In genomic region chr13:40920826-40921225, GRCh38 we compare ENCODE assay signal across 8 cellular contexts.
DNase-seq lines count a peak whose midpoint lies in the region; ATAC-seq, FAIRE-seq and TF ChIP-seq lines count a peak whose summit lies in the region.

No MANE protein-coding gene starts in this region.

- no peaks in the 10 kb centered on the region for H3K27me3 ChIP-seq in astrocyte (ENCODE audit: insufficient read depth, low read length)
- no peaks in the 10 kb centered on the region for H3K27me3 ChIP-seq in left lung
- no peaks in the 10 kb centered on the region for H3K27me3 ChIP-seq in tibial artery

- H3K27ac Mint-ChIP-seq in activated T-cell treated with anti-CD3 and anti-CD28 coated beads, Interleukin-2, amount 50 U/mL, for 24 hours, result peak overlapping the region; percentile 96
- H3K27ac Mint-ChIP-seq in astrocyte (ENCODE audit: unreplicated experiment), result peak overlapping the region; percentile 86

- H2AFZ ChIP-seq in astrocyte (ENCODE audit: low read depth, low read length), result peak overlapping the region; percentile 91

- H3K4me1 ChIP-seq in astrocyte (ENCODE audit: insufficient read depth, low read length), result peaks cover 5% of the 10 kb centered on the region
- peaks cover 0 to 16% of the 10 kb centered on the region in 2 donors for H3K4me1 ChIP-seq in left lung
- peaks cover 0 to 14% (median 5%) of the 10 kb centered on the region in 4 donors for H3K4me1 ChIP-seq in tibial artery

- H3K4me2 ChIP-seq in astrocyte (ENCODE audit: low read length), result peak overlapping the region; percentile 95

- no peaks in the 10 kb centered on the region for H4K20me1 ChIP-seq in astrocyte (ENCODE audit: insufficient read depth, low read length)

- FAIRE-seq in astrocyte (lab: Jason Lieb, UNC), result no peak

- H3K27ac ChIP-seq in astrocyte (ENCODE audit: low read depth, low read length) (peak overlapping the region; percentile 78), left lung (peak overlapping the region; percentile 86), tibial artery (peak overlapping the region; percentile 72 to 83)

- peaks cover 16% of the 10 kb centered on the region for H3K79me2 ChIP-seq in astrocyte (ENCODE audit: insufficient read depth, low read length)

- H3K9me3 Mint-ChIP-seq in activated T-cell treated with anti-CD3 and anti-CD28 coated beads, Interleukin-2, amount 50 U/mL, for 24 hours, result peaks cover 2% of the 10 kb centered on the region
- peaks cover 4% of the 10 kb centered on the region for H3K9me3 Mint-ChIP-seq in astrocyte (ENCODE audit: unreplicated experiment)

- DNase-seq in activated T-cell treated with anti-CD3 and anti-CD28 coated beads, Interleukin-2, amount 50 U/mL, for 24 hours, result no peak
- no peak for DNase-seq in activated T-cell treated with anti-CD3 and anti-CD28 coated beads, Interleukin-2, amount 50 U/mL, for 48 hours
- DNase-seq in astrocyte (ENCODE audit: low read depth) (peak; percentile 47), left lung (no peak), tibial artery (no peak), NCI-H82 (lab: John Stamatoyannopoulos, UW) (no peak), occipital lobe (lab: John Stamatoyannopoulos, UW) (no peak)

- peak overlapping the region; percentile 86 for H3K9ac ChIP-seq in astrocyte (ENCODE audit: low read length)

- H3K27me3 Mint-ChIP-seq in activated T-cell treated with anti-CD3 and anti-CD28 coated beads, Interleukin-2, amount 50 U/mL, for 24 hours, result no peaks in the 10 kb centered on the region
- H3K27me3 Mint-ChIP-seq in astrocyte (ENCODE audit: low read depth, unreplicated experiment), result no peaks in the 10 kb centered on the region

- H3K9me3 ChIP-seq in astrocyte (ENCODE audit: insufficient read depth, low read depth, low read length) (no peaks in the 10 kb centered on the region), left lung (no peaks in the 10 kb centered on the region), tibial artery (no peaks in the 10 kb centered on the region)

- H3K36me3 ChIP-seq in astrocyte (ENCODE audit: insufficient read depth, low read length), result no peaks in the 10 kb centered on the region
- peaks cover 0 to 4% of the 10 kb centered on the region in 2 donors for H3K36me3 ChIP-seq in left lung
- no peaks in the 10 kb centered on the region for H3K36me3 ChIP-seq in tibial artery

- peaks cover 16% of the 10 kb centered on the region for H3K36me3 Mint-ChIP-seq in activated T-cell treated with anti-CD3 and anti-CD28 coated beads, Interleukin-2, amount 50 U/mL, for 24 hours (ENCODE audit: low read depth)
- H3K36me3 Mint-ChIP-seq in astrocyte (ENCODE audit: low read depth, unreplicated experiment), result peaks cover 7% of the 10 kb centered on the region

- ATAC-seq in left lung (peak; percentile 4), GM18505 (IDR thresholded peaks at IDR 0.05; ENCODE audit: unreplicated experiment) (no peak)

- peaks cover 40% of the 10 kb centered on the region for H3K4me1 Mint-ChIP-seq in activated T-cell treated with anti-CD3 and anti-CD28 coated beads, Interleukin-2, amount 50 U/mL, for 24 hours (ENCODE audit: low read depth)
- H3K4me1 Mint-ChIP-seq in astrocyte (ENCODE audit: low read depth, unreplicated experiment), result no peaks in the 10 kb centered on the region

- TF ChIP-seq CTCF in astrocyte (IDR thresholded peaks at IDR 0.05; ENCODE audit: insufficient read depth, low read depth, low read length) (no peak), left lung (IDR thresholded peaks at IDR 0.05) (no peak), tibial artery (IDR thresholded peaks at IDR 0.05) (no peak)

- peak overlapping the region; percentile 75 for H3K4me3 ChIP-seq in astrocyte (ENCODE audit: insufficient read depth, low read depth, low read length)
- peak overlapping the region; percentile 61 to 63 for H3K4me3 ChIP-seq in left lung
- H3K4me3 ChIP-seq in tibial artery, result peak overlapping the region; percentile 57 to 66

- peak overlapping the region; percentile 94 for H3K4me3 Mint-ChIP-seq in activated T-cell treated with anti-CD3 and anti-CD28 coated beads, Interleukin-2, amount 50 U/mL, for 24 hours
- peak overlapping the region; percentile 91 for H3K4me3 Mint-ChIP-seq in astrocyte (ENCODE audit: unreplicated experiment)

- no peak for TF ChIP-seq POLR2A in GM18505 (IDR thresholded peaks at IDR 0.05; ENCODE audit: borderline replicate concordance, extremely low read depth, insufficient read depth, insufficient read length)

- intact Hi-C loops in left lung (cut with DNase I) (no loop called here), tibial artery (cut with DNase I; ENCODE audit: low total_unique reads) (loop anchor here (10.0 kb wide), 1 partner anchor 136 kb away; the partner anchor contains the start of gene SLC25A15)
